8 cellular contexts compared by ENCODE assay signal in the genomic region with DNA sequence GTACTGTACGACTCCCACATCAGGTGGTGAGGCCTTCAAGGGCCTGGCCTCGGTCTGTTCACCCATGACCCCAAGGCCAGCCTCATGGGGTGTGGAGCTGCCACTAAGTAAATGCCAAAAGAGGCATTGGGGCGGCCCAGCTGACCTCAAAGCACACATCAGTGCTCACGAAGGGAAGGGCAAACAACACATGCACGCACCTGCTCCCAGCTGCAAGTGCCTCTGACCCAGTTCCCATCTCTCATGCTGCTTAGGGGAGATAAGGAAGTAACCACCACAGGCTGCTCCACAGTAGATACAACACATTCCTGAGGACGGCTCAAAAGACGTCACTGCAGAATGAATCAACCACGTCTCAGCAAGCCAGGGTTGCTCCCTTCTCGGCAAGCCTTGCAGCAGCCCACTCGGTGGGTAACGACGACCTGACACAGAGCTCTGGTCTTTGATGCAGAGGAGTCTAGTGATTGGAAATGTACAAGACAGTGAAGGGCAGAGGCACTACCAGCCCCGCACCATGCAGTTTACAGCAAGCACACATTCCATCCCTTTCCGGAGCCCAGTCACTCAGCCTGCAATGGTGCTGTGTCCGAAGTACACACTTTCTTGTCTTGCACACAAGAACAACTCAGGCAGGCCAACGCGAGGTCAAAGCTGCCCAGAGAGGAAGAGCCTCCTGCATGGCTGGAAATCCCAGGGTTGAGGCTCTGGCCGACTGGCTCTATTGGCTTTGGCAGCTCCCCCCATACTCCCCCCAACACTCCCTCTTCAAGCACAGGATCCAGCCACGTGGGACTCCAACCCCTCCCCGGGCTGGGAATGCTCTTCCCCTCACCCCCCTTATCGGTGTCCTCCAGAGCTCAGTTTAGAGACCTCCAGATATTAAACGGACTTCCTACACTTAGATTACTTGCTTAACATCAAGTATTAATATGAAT. TPM values are rescaled to one million over a fixed set of nuclear protein-coding genes. Genes with fewer than 3 reads are reported as not detected.
DNase-seq lines count a peak whose midpoint lies in the region; ATAC-seq, FAIRE-seq and TF ChIP-seq lines count a peak whose summit lies in the region.

No MANE protein-coding gene starts in this region.

- ATAC-seq in GM18907 (IDR thresholded peaks at IDR 0.05; ENCODE audit: unreplicated experiment) (peak; percentile 75), GM21528 (IDR thresholded peaks at IDR 0.05; ENCODE audit: low FRiP score, unreplicated experiment) (no peak)

- no peak overlapping the region for H3K56ac ChIP-seq in H1 (replicated peaks; ENCODE audit: insufficient read length, low read depth, low read length)

- DNase-seq in HT1080 (ENCODE audit: low read depth) (peak; percentile 53), H1 (ENCODE audit: low read depth in 1 of 2, low spot score in 2 of 2) (no peak), osteoblast (ENCODE audit: insufficient read length, low spot score, missing footprints) (peak; percentile 76), amniotic stem cell (lab: John Stamatoyannopoulos, UW) (no peak), KG1 (lab: John Stamatoyannopoulos, UW) (no peak), Peyer's patch (no peak)

- TF ChIP-seq POLR2A in H1 (IDR thresholded peaks at IDR 0.05; ENCODE audit: control extremely low read depth in 1 of 2, low read depth in 2 of 2, low read length in 2 of 2) (no peak), Peyer's patch (IDR thresholded peaks at IDR 0.05) (no peak)

- H3K9me3 ChIP-seq in H1 (ENCODE audit: insufficient read depth in 2 of 2, low read depth in 1 of 2, low read length in 1 of 2) (no peaks in the 10 kb centered on the region), osteoblast (ENCODE audit: low read depth, low read length) (no peaks in the 10 kb centered on the region), Peyer's patch (no peaks in the 10 kb centered on the region)

- peaks cover 3 to 8% of the 10 kb centered on the region in 2 experiments for H4K20me1 ChIP-seq in H1 (replicated peaks in 1 of 2; ENCODE audit: control insufficient read depth in 1 of 2, insufficient read depth in 2 of 2, low read length in 2 of 2)
- peaks cover 3% of the 10 kb centered on the region for H4K20me1 ChIP-seq in osteoblast (ENCODE audit: insufficient read depth, low read length)

- no peak for FAIRE-seq in H1 (lab: Jason Lieb, UNC)

- H3K79me1 ChIP-seq in H1 (ENCODE audit: low read depth, low read length) = peaks cover 12% of the 10 kb centered on the region

- 81% methylated on average over 22 of the region's 22 CpGs; no CpG with 5 or more reads in 1 of the 2 experiments for WGBS in H1 (ENCODE audit: extremely low coverage in 1 of 2, insufficient coverage in 1 of 2, insufficient read length in 1 of 2, insufficient replicate concordance in 2 of 2, low coverage in 1 of 2, low lambda C conversion rate in 2 of 2, missing lambda C conversion rate in 1 of 2), 2 experiments

- no peak for TF ChIP-seq EP300 in H1 (IDR thresholded peaks at IDR 0.05; ENCODE audit: borderline replicate concordance in 1 of 2, low read depth in 2 of 2, low read length in 2 of 2)

- no peak overlapping the region; the same call in 1 of the 2 replicates for H3K18ac ChIP-seq in H1 (ENCODE audit: extremely low read depth, low read length)

- H4K8ac ChIP-seq in H1 (ENCODE audit: extremely low read depth, insufficient read depth, low read length) = no peak overlapping the region; the same call in 1 of the 2 replicates

- POLR2A ChIA-PET in H1 (lab: Charles Lee; ENCODE audit: partially characterized antibody) = interaction anchor here (0.6 to 1.6 kb wide), 4 partner anchors 10 to 235 kb away, joined by 3 to 5 read pairs (median 3); a partner anchor contains a TSS

- H3K4ac ChIP-seq in H1 (replicated peaks; ENCODE audit: insufficient read length, low read depth, low read length) = no peak overlapping the region

- H3K36me3 ChIP-seq in H1 (ENCODE audit: control insufficient read depth in 2 of 4, insufficient read depth in 4 of 4, low read length in 3 of 4) (peaks cover 3 to 16% (median 9%) of the 10 kb centered on the region in 4 experiments; a peak in 6 of 8 replicates), osteoblast (ENCODE audit: insufficient read depth, low read length) (no peaks in the 10 kb centered on the region), Peyer's patch (no peaks in the 10 kb centered on the region)

- H3K27ac ChIP-seq in H1 (ENCODE audit: low read depth, low read length) (no peak overlapping the region), osteoblast (ENCODE audit: low read depth, low read length) (no peak overlapping the region), Peyer's patch (peak overlapping the region in 1 of 4 donors; percentile 40)

- CTCF ChIA-PET in H1 (lab: Charles Lee; ENCODE audit: partially characterized antibody) = interaction anchor here (1.0 to 29.3 kb wide), 4 partner anchors 2 to 97 kb away, joined by 3 to 362 read pairs (median 238); no protein-coding TSS in a partner anchor

- no peak for TF ChIP-seq RAD21 in H1 (IDR thresholded peaks at IDR 0.05 in 1 of 2, conservative IDR thresholded peaks at IDR 0.05 in 1 of 2; ENCODE audit: low read depth in 2 of 2, low read length in 2 of 2)

- H2BK15ac ChIP-seq in H1 (ENCODE audit: low read length) = peak overlapping the region; percentile 25; the same call in 1 of the 2 replicates

- H3K23me2 ChIP-seq in H1 (ENCODE audit: low read depth, low read length) = no peaks in the 10 kb centered on the region

- H2BK5ac ChIP-seq in H1 (ENCODE audit: low read depth, low read length) = peak overlapping the region; percentile 62; the same call in 1 of the 2 replicates

- H2AK5ac ChIP-seq in H1 (ENCODE audit: low read depth, low read length) = no peak overlapping the region

- H3K4me1 ChIP-seq in H1 (replicated peaks in 1 of 4; ENCODE audit: control insufficient read depth in 3 of 4, insufficient read depth in 4 of 4, low read length in 3 of 4) (peaks cover 2 to 25% (median 17%) of the 10 kb centered on the region in 4 experiments), osteoblast (ENCODE audit: insufficient read depth, low read length) (no peaks in the 10 kb centered on the region), Peyer's patch (peaks cover 0 to 28% (median 5%) of the 10 kb centered on the region in 4 donors)

- H3K27me3 ChIP-seq in H1 (replicated peaks in 1 of 4; ENCODE audit: control insufficient read depth in 3 of 4, extremely low read depth in 1 of 4, insufficient read depth in 3 of 4, low read length in 3 of 4) (no peaks in the 10 kb centered on the region), osteoblast (ENCODE audit: insufficient read depth, low read length) (no peaks in the 10 kb centered on the region), Peyer's patch (no peaks in the 10 kb centered on the region)

- H3K14ac ChIP-seq in H1 (ENCODE audit: insufficient read length) = no peak overlapping the region

- no peak overlapping the region for H4K91ac ChIP-seq in H1 (replicated peaks; ENCODE audit: insufficient read length, low read length)

- no peak overlapping the region for H3K4me3 ChIP-seq in H1 (ENCODE audit: extremely low read depth in 1 of 4, insufficient read depth in 2 of 4, low read depth in 3 of 4, low read length in 4 of 4)
- no peak overlapping the region for H3K4me3 ChIP-seq in osteoblast (ENCODE audit: insufficient read depth, low read length)
- H3K4me3 ChIP-seq in Peyer's patch = no peak overlapping the region

- no peak overlapping the region for H2BK20ac ChIP-seq in H1 (ENCODE audit: low read length)

- H3K4me2 ChIP-seq in H1 (ENCODE audit: insufficient read depth in 1 of 2, low read depth in 2 of 2, low read length in 2 of 2) (no peak overlapping the region), osteoblast (ENCODE audit: insufficient read depth, low read length) (no peak overlapping the region)

- H2BK12ac ChIP-seq in H1 (ENCODE audit: low read depth, low read length) = no peak overlapping the region

- no peak overlapping the region for H2BK120ac ChIP-seq in H1 (replicated peaks; ENCODE audit: low read depth, low read length)

- H2AFZ ChIP-seq in H1 (ENCODE audit: low read length) (no peak overlapping the region), osteoblast (ENCODE audit: low read length) (no peak overlapping the region)

- H3K23ac ChIP-seq in H1 (ENCODE audit: insufficient read length) = no peak overlapping the region

- H3K9ac ChIP-seq in H1 (replicated peaks in 1 of 4; ENCODE audit: extremely low read depth in 1 of 4, low read depth in 3 of 4, low read length in 3 of 4) = no peak overlapping the region

- no peak overlapping the region for H4K5ac ChIP-seq in H1 (ENCODE audit: insufficient read length, low read depth, low read length)

- peaks cover 0 to 29% of the 10 kb centered on the region in 2 experiments; a peak in 1 of 4 replicates for H3K79me2 ChIP-seq in H1 (ENCODE audit: control insufficient read depth in 1 of 2, insufficient read depth in 2 of 2, low read length in 2 of 2)
- no peaks in the 10 kb centered on the region for H3K79me2 ChIP-seq in osteoblast (ENCODE audit: insufficient read depth, low read length)

- no peak for TF ChIP-seq CTCF in H1 (IDR thresholded peaks at IDR 0.05; ENCODE audit: control extremely low read depth in 1 of 3, insufficient read depth in 1 of 3, low read depth in 1 of 3, low read length in 3 of 3)
- TF ChIP-seq CTCF in osteoblast (IDR thresholded peaks at IDR 0.05; ENCODE audit: extremely low read depth, low read depth, low read length) = no peak
- no peak for TF ChIP-seq CTCF in Peyer's patch (IDR thresholded peaks at IDR 0.05)

RNA-seq across cellular contexts. Expression of a gene that starts 31.8 kb away (rescaled TPM):
- 0.70 and 1.1 TPM in 2 replicates for total RNA-seq in HT1080 (2014; rRNA removed; shearing (Covaris generic))
- 0.94 and 1.7 TPM in 2 replicates for polyA plus RNA-seq in HT1080 (2015; cell fraction: cytosol; rRNA removed)
- polyA plus RNA-seq in HT1080 (2015; cell fraction: nucleus; rRNA removed) = 0.91 and 1.8 TPM in 2 replicates
- 3.6 and 4.8 TPM in 2 replicates for total RNA-seq in H1 (2021; fragmentation: NEBNext Ultra II Directional; extraction: Animal tissue kit (Norgen Biotek cat#: 25700))
- polyA plus RNA-seq in H1 (2011; rRNA removed) = 3.2 and 6.1 TPM in 2 replicates
- polyA plus RNA-seq in H1 (2011; cell fraction: cytosol; rRNA removed) = 5.0 TPM
- 2.5 TPM for polyA plus RNA-seq in H1 (2011; cell fraction: nucleus; rRNA removed)
- 4.5 to 12.2 TPM (median 7.2 TPM) in 4 replicates for polyA plus RNA-seq in H1 (2012, experiment 1 of 2)
- 5.9 TPM for polyA plus RNA-seq in H1 (2012, experiment 2 of 2)
- 3.5 TPM for polyA plus RNA-seq in H1 (2013, experiment 1 of 2)
- polyA plus RNA-seq in H1 (2013, experiment 2 of 2) = 5.3 TPM
- 0.63 and 2.3 TPM in 2 replicates for polyA minus RNA-seq in H1 (2011; rRNA and poly(A)+ RNA removed)
- not detected for polyA minus RNA-seq in H1 (2011; cell fraction: cytosol; rRNA and poly(A)+ RNA removed)
- 2.7 TPM for polyA minus RNA-seq in H1 (2011; cell fraction: nucleus; rRNA and poly(A)+ RNA removed)
- total RNA-seq in osteoblast (not detected in 2 replicates), Peyer's patch (1,000 to 10,000 TPM; 1,180 to 6,474 (median 2,517) TPM)

RNA-seq across cellular contexts. Expression of a gene that starts 51.2 kb away (rescaled TPM):
- total RNA-seq in HT1080 (2014; rRNA removed; shearing (Covaris generic)) = 12.7 and 13.8 TPM in 2 replicates
- polyA plus RNA-seq in HT1080 (2015; cell fraction: cytosol; rRNA removed) = 8.4 and 9.3 TPM in 2 replicates
- 3.9 and 4.3 TPM in 2 replicates for polyA plus RNA-seq in HT1080 (2015; cell fraction: nucleus; rRNA removed)
- 34.6 and 36.2 TPM in 2 replicates for total RNA-seq in H1 (2021; fragmentation: NEBNext Ultra II Directional; extraction: Animal tissue kit (Norgen Biotek cat#: 25700))
- 44.7 and 54.7 TPM in 2 replicates for polyA plus RNA-seq in H1 (2011; rRNA removed)
- 28.0 TPM for polyA plus RNA-seq in H1 (2011; cell fraction: cytosol; rRNA removed)
- 37.7 TPM for polyA plus RNA-seq in H1 (2011; cell fraction: nucleus; rRNA removed)
- 20.9 to 32.3 TPM (median 28.8 TPM) in 4 replicates for polyA plus RNA-seq in H1 (2012, experiment 1 of 2)
- 33.2 TPM for polyA plus RNA-seq in H1 (2012, experiment 2 of 2)
- 25.1 TPM for polyA plus RNA-seq in H1 (2013, experiment 1 of 2)
- polyA plus RNA-seq in H1 (2013, experiment 2 of 2) = 28.5 TPM
- polyA minus RNA-seq in H1 (2011; rRNA and poly(A)+ RNA removed) = 39.3 and 40.1 TPM in 2 replicates
- polyA minus RNA-seq in H1 (2011; cell fraction: cytosol; rRNA and poly(A)+ RNA removed) = 23.5 TPM
- polyA minus RNA-seq in H1 (2011; cell fraction: nucleus; rRNA and poly(A)+ RNA removed) = 35.4 TPM
- 0.88 and 1.1 TPM in 2 replicates for total RNA-seq in osteoblast
- total RNA-seq in Peyer's patch = 10 to 100 TPM in 3 of 4 donors, 1 to 10 TPM in 1; 6.9 to 15.1 (median 12.6) TPM

Comparison
In these comparisons a context has a peak if more than half of its experiments do, and no peak if none do; other contexts are left out.
1. DNase-seq: peak in HT1080 (single experiment) and osteoblast (single experiment); none in H1 (0 of 2), amniotic stem cell (single experiment), KG1 (single experiment) and Peyer's patch (0 of 3).
2. RNA of a gene that starts 31.8 kb away (total RNA-seq): 1,180 to 6,474 TPM in Peyer's patch; 3.6 to 4.8 TPM in H1, 0.70 to 1.1 TPM in HT1080 and not detected in osteoblast; every median in the first group is over 100 times any median in the second.